ENCODE assay signal across 8 cellular contexts in genomic region chr3:108552267-108553159, GRCh38. TPM values are rescaled to one million over a fixed set of nuclear protein-coding genes. Genes with fewer than 3 reads are reported as not detected.
DNase-seq lines count a peak whose midpoint lies in the region; ATAC-seq and TF ChIP-seq lines count a peak whose summit lies in the region.

No MANE protein-coding gene starts in this region.

- peaks cover 18 to 50% of the 10 kb centered on the region in 2 experiments for H3K36me3 ChIP-seq in HEK293 (ENCODE audit: control insufficient read depth in 2 of 2, insufficient read depth in 1 of 2, low read length in 2 of 2)
- H3K36me3 ChIP-seq in right atrium auricular region: no peaks in the 10 kb centered on the region
- peaks cover 9% of the 10 kb centered on the region for H3K36me3 ChIP-seq in H7 (replicated peaks; ENCODE audit: control insufficient read depth, insufficient read depth, low read length)

- H3K4me1 ChIP-seq in HEK293 (ENCODE audit: control insufficient read depth, insufficient read depth, low read length): no peaks in the 10 kb centered on the region
- peaks cover 0 to 9% of the 10 kb centered on the region in 2 donors for H3K4me1 ChIP-seq in right atrium auricular region

- H3K9me3 Mint-ChIP-seq in stimulated activated effector memory CD8-positive, alpha-beta T cell treated with anti-CD3 and anti-CD28 coated beads, Interleukin-12 subunit alpha, Interleukin-12 subunit beta, amount 100 ng/mL, for 72 hours: no peaks in the 10 kb centered on the region

- H3K27ac Mint-ChIP-seq in stimulated activated effector memory CD8-positive, alpha-beta T cell treated with anti-CD3 and anti-CD28 coated beads, Interleukin-12 subunit alpha, Interleukin-12 subunit beta, amount 100 ng/mL, for 72 hours: peak overlapping the region; percentile 16

- no peak overlapping the region for H3K27ac ChIP-seq in HEK293 (ENCODE audit: extremely low read depth, low read depth, low read length)
- H3K27ac ChIP-seq in right atrium auricular region: no peak overlapping the region

- peaks cover 7% of the 10 kb centered on the region for H3K4me1 Mint-ChIP-seq in stimulated activated effector memory CD8-positive, alpha-beta T cell treated with anti-CD3 and anti-CD28 coated beads, Interleukin-12 subunit alpha, Interleukin-12 subunit beta, amount 100 ng/mL, for 72 hours

- H3K4me3 Mint-ChIP-seq in stimulated activated effector memory CD8-positive, alpha-beta T cell treated with anti-CD3 and anti-CD28 coated beads, Interleukin-12 subunit alpha, Interleukin-12 subunit beta, amount 100 ng/mL, for 72 hours: no peak overlapping the region

- DNase-seq in EL (peak; percentile 38), NCI-H2081 treated with DMSO at 0.1 percent for 48 hours (lab: John Stamatoyannopoulos, UW) (peak; percentile 24), amniotic stem cell (lab: John Stamatoyannopoulos, UW) (peak; percentile 31), right atrium auricular region (ENCODE audit: low spot score) (no peak), H7 (no peak)
- DNase-seq in stimulated activated effector memory CD8-positive, alpha-beta T cell treated with anti-CD3 and anti-CD28 coated beads, Interleukin-12 subunit alpha, Interleukin-12 subunit beta, amount 100 ng/mL, for 72 hours (ENCODE audit: low spot score in 2 of 2): no peak

- TF ChIP-seq CTCF in HEK293 (tag by site-specific recombination; IDR thresholded peaks at IDR 0.05): no peak
- peak; percentile 14 to 67 for TF ChIP-seq CTCF in right atrium auricular region (IDR thresholded peaks at IDR 0.05)

- no peak for ATAC-seq in stimulated activated effector memory CD8-positive, alpha-beta T cell treated with anti-CD3 and anti-CD28 coated beads, Interleukin-12 subunit alpha, Interleukin-12 subunit beta, amount 100 ng/mL, for 72 hours
- no peak for ATAC-seq in GM18873 (IDR thresholded peaks at IDR 0.05; ENCODE audit: low FRiP score, unreplicated experiment)

- H3K27me3 ChIP-seq in right atrium auricular region: no peaks in the 10 kb centered on the region
- H3K27me3 ChIP-seq in H7 (ENCODE audit: control insufficient read depth, insufficient read depth, low read length): no peaks in the 10 kb centered on the region

- H3K9me3 ChIP-seq in HEK293 (ENCODE audit: control insufficient read depth, insufficient read depth, low read depth, low read length) (no peaks in the 10 kb centered on the region), right atrium auricular region (no peaks in the 10 kb centered on the region)

- CTCF ChIA-PET in HEK293 (lab: Yijun Ruan, JAX): interaction anchor here (0.6 to 3.5 kb wide), 19 partner anchors 8 to 448 kb away, joined by 3 to 29 read pairs (median 4); no protein-coding TSS in a partner anchor

- H3K36me3 Mint-ChIP-seq in stimulated activated effector memory CD8-positive, alpha-beta T cell treated with anti-CD3 and anti-CD28 coated beads, Interleukin-12 subunit alpha, Interleukin-12 subunit beta, amount 100 ng/mL, for 72 hours: peaks cover 78% of the 10 kb centered on the region

- POLR2A ChIA-PET in HEK293 (lab: Yijun Ruan, JAX): no interaction called here

- no peak overlapping the region for H3K4me3 ChIP-seq in HEK293 (ENCODE audit: low read depth, low read length)
- no peak overlapping the region for H3K4me3 ChIP-seq in right atrium auricular region
- H3K4me3 ChIP-seq in H7 (ENCODE audit: insufficient read depth, low read depth, low read length): no peak overlapping the region

TF ChIP-seq in HEK293, 187 proteins besides CTCF, POLR2A, EP300 and RAD21:
- TF ChIP-seq ZNF747 (tag by site-specific recombination; IDR thresholded peaks at IDR 0.05): no peak
- TF ChIP-seq ZNF654 (tag by site-specific recombination; IDR thresholded peaks at IDR 0.05; ENCODE audit: low read depth): peak; percentile 50
- no peak for TF ChIP-seq ZNF18 (tag by site-specific recombination; IDR thresholded peaks at IDR 0.05)
- TF ChIP-seq ZNF391 (tag by site-specific recombination; IDR thresholded peaks at IDR 0.05; ENCODE audit: borderline replicate concordance, low read depth): no peak
- no peak for TF ChIP-seq ZNF132 (tag by site-specific recombination; IDR thresholded peaks at IDR 0.05; ENCODE audit: borderline replicate concordance)
- TF ChIP-seq ZNF433 (tag by site-specific recombination; IDR thresholded peaks at IDR 0.05; ENCODE audit: low read depth): no peak
- TF ChIP-seq ZNF776 (tag by site-specific recombination; IDR thresholded peaks at IDR 0.05; ENCODE audit: borderline replicate concordance): no peak
- TF ChIP-seq ZNF114 (tag by site-specific recombination; IDR thresholded peaks at IDR 0.05): no peak

RNA-seq across cellular contexts. Expression of gene CIP2A, which starts 36.7 kb away (rescaled TPM):
- 1 to 10 TPM in 1 of 2 donors, under 1 TPM in 1; 0.83 to 2.9 TPM for total RNA-seq in right atrium auricular region
- total RNA-seq in H7 (2014; rRNA removed; shearing (Covaris generic)): 38.0 and 38.8 TPM in 2 replicates

RNA-seq across cellular contexts. Expression of gene DZIP3, which starts 37.0 kb away (rescaled TPM):
- total RNA-seq in right atrium auricular region: 10 to 100 TPM in 1 of 2 donors, 1 to 10 TPM in 1; 7.6 to 16.1 TPM
- 14.5 and 22.6 TPM in 2 replicates for total RNA-seq in H7 (2014; rRNA removed; shearing (Covaris generic))

RNA-seq across cellular contexts. Expression of gene MYH15, which starts 42.1 kb away (rescaled TPM):
- under 1 TPM; 0.08 to 0.48 TPM for total RNA-seq in right atrium auricular region
- 0.07 and 0.15 TPM in 2 replicates for total RNA-seq in H7 (2014; rRNA removed; shearing (Covaris generic))

Comparison
In these comparisons a context has a peak if more than half of its experiments do, and no peak if none do; other contexts are left out.
1. DNase-seq: peak in EL (single experiment), NCI-H2081 treated with DMSO at 0.1 percent for 48 hours (single experiment) and amniotic stem cell (single experiment); none in right atrium auricular region (single experiment), stimulated activated effector memory CD8-positive, alpha-beta T cell treated with anti-CD3 and anti-CD28 coated beads, Interleukin-12 subunit alpha, Interleukin-12 subunit beta, amount 100 ng/mL, for 72 hours (0 of 2) and H7 (single experiment).
2. RNA of gene CIP2A, which starts 36.7 kb away (total RNA-seq): 38.0 to 38.8 TPM in H7; 0.83 to 2.9 TPM in right atrium auricular region; every median in the first group is over 10 times any median in the second.